Comparison of ENCODE assay signal across 15 cellular contexts in the genomic region with DNA sequence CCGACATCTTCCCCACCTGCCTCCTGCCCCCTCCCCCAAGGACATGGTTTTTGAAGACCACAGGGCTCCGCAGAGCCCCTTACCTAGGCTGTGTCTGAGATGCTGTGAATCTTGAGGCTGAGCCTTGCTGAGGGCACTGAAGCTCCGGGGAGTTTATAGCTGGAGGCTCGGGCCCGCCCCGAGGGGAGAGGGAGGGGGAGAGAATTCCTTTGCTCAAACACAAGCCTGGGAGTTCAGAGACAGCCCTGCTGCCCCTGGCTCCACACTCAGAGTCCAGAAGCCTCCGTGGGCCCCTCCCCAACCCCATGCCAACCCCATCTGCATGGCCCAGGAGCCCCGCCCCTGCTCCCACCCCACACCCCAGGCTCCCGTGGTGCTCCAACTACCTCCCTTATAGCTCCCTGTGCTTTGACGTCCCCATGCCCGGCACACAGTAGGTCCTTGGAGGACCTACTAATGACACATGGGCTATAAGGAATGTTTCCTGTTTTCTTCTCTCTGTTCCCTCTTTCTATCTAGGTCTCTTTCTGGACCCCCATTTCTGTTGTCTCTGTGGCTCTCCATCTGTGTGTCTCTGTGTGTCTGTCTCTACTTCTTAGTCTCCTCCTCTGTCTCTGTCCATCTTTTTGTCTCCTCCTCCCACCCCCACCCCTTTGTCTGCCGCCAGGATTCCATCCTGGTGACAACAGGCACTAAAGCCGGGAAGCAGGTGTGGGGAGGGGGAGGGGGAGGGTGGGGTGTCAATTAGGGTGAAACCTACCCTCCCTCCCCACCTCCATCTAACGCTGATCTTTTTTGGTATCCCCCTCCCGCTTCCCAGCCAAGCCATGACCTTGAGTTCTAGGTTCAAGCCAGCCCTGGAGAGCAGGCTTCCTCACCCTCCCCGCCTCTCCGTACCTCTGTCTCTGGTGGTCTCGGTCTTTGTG. TPM values are rescaled to one million over a fixed set of nuclear protein-coding genes. Genes with fewer than 3 reads are reported as not detected.
A peak's percentile ranks its signal among the peaks of the same experiment; 100 is the strongest.
DNase-seq lines count a peak whose midpoint lies in the region; ATAC-seq and TF ChIP-seq lines count a peak whose summit lies in the region.
"Had no signal": no experiment of that assay in that cellular context is flagged by ENCODE, and none has a peak within 500 bp of the region (broad histone marks: within the 10 kb centered on the region; RNA-seq: fewer than 3 reads in every experiment).

A gene with protein sequence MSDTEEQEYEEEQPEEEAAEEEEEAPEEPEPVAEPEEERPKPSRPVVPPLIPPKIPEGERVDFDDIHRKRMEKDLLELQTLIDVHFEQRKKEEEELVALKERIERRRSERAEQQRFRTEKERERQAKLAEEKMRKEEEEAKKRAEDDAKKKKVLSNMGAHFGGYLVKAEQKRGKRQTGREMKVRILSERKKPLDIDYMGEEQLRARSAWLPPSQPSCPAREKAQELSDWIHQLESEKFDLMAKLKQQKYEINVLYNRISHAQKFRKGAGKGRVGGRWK (minus strand): TSS at position 129 of the 926 bp plus-strand sequence. CDS start 2,049 bp downstream, outside the sequence.

- no peak for TF ChIP-seq CTCF in glutamatergic neuron (IDR thresholded peaks at IDR 0.05; ENCODE audit: partially characterized antibody, unreplicated experiment)
- TF ChIP-seq CTCF in nephron progenitor cell (IDR thresholded peaks at IDR 0.05) = no peak

- DNase-seq in ELF-1 (ENCODE audit: low read depth, low spot score) (peak; percentile 86), NCI-H82 treated with DMSO at 0.1 percent for 48 hours (lab: John Stamatoyannopoulos, UW; ENCODE audit: unreplicated experiment) (peak; percentile 14), glutamatergic neuron (no peak), nephron progenitor cell (peak; percentile 56)
- no peak for DNase-seq in activated naive CD4-positive, alpha-beta T cell treated with anti-CD3 and anti-CD28 coated beads, Interleukin-2, amount 50 U/mL, for 72 hours (ENCODE audit: low spot score in 2 of 2)
- DNase-seq in naive thymus-derived CD8-positive, alpha-beta T cell = no peak
- DNase-seq in stimulated activated CD8-positive, alpha-beta memory T cell treated with anti-CD3 and anti-CD28 coated beads, Interleukin-4, amount 100 ng/mL, for 48 hours = no peak
- DNase-seq: activated CD4-positive, alpha-beta T cell treated with anti-CD3 and anti-CD28 coated beads for 4 hours; colonic mucosa; NCI-H2107; stimulated activated CD4-positive, alpha-beta T cell treated with anti-CD3 and anti-CD28 coated beads, Interleukin-15, amount 100 ng/mL, for 24 hours had no signal

- peak within 1 kb of the TSS; percentile 20 for H3K4me3 Mint-ChIP-seq in glutamatergic neuron (ENCODE audit: unreplicated experiment)
- H3K4me3 Mint-ChIP-seq in nephron progenitor cell = peak within 1 kb of the TSS; percentile 62
- no peak within 1 kb of the TSS for H3K4me3 Mint-ChIP-seq in naive thymus-derived CD8-positive, alpha-beta T cell
- H3K4me3 Mint-ChIP-seq: stimulated activated memory B cell treated with anti-CD40 and anti-IgM and Interleukin-4, amounts not matched to agents 10 μg/mL and 1 μg/mL and 100 μg/mL, for 72 hours had no signal

- ATAC-seq in activated naive CD4-positive, alpha-beta T cell treated with anti-CD3 and anti-CD28 coated beads, Interleukin-2, amount 50 U/mL, for 72 hours = no peak
- no peak for ATAC-seq in naive thymus-derived CD8-positive, alpha-beta T cell
- no peak for ATAC-seq in GM18873 (IDR thresholded peaks at IDR 0.05; ENCODE audit: low FRiP score, unreplicated experiment)
- ATAC-seq: GM12878; stimulated activated memory B cell treated with anti-CD40 and anti-IgM and Interleukin-4, amounts not matched to agents 10 μg/mL and 1 μg/mL and 100 μg/mL, for 72 hours had no signal

- H3K36me3 Mint-ChIP-seq in glutamatergic neuron (ENCODE audit: unreplicated experiment) (peaks cover 5% of the 10 kb centered on the region), nephron progenitor cell (ENCODE audit: low read depth) (peaks cover 12% of the 10 kb centered on the region)
- H3K36me3 Mint-ChIP-seq in activated naive CD4-positive, alpha-beta T cell treated with anti-CD3 and anti-CD28 coated beads, Interleukin-2, amount 50 U/mL, for 72 hours = peaks cover 0 to 17% of the 10 kb centered on the region in 2 donors
- H3K36me3 Mint-ChIP-seq in naive thymus-derived CD8-positive, alpha-beta T cell = peaks cover 2 to 6% (median 3%) of the 10 kb centered on the region in 3 donors
- H3K36me3 Mint-ChIP-seq: stimulated activated memory B cell treated with anti-CD40 and anti-IgM and Interleukin-4, amounts not matched to agents 10 μg/mL and 1 μg/mL and 100 μg/mL, for 72 hours had no signal

- POLR2A ChIA-PET in naive thymus-derived CD8-positive, alpha-beta T cell (lab: Charles Lee) = no interaction called here

- H3K27ac Mint-ChIP-seq in glutamatergic neuron (ENCODE audit: unreplicated experiment) (peak within 1 kb of the TSS; percentile 73), nephron progenitor cell (no peak within 1 kb of the TSS)
- H3K27ac Mint-ChIP-seq in activated naive CD4-positive, alpha-beta T cell treated with anti-CD3 and anti-CD28 coated beads, Interleukin-2, amount 50 U/mL, for 72 hours = no peak within 1 kb of the TSS
- H3K27ac Mint-ChIP-seq in naive thymus-derived CD8-positive, alpha-beta T cell = no peak within 1 kb of the TSS
- H3K27ac Mint-ChIP-seq: stimulated activated memory B cell treated with anti-CD40 and anti-IgM and Interleukin-4, amounts not matched to agents 10 μg/mL and 1 μg/mL and 100 μg/mL, for 72 hours had no signal

- H3K4me1 Mint-ChIP-seq in glutamatergic neuron (ENCODE audit: low read depth, unreplicated experiment) = peaks cover 7% of the 10 kb centered on the region
- peaks cover 28% of the 10 kb centered on the region for H3K4me1 Mint-ChIP-seq in nephron progenitor cell
- H3K4me1 Mint-ChIP-seq in naive thymus-derived CD8-positive, alpha-beta T cell = peaks cover 28 to 34% (median 31%) of the 10 kb centered on the region in 4 donors

- H3K9me3 Mint-ChIP-seq in glutamatergic neuron (ENCODE audit: unreplicated experiment) (peaks cover 12% of the 10 kb centered on the region), nephron progenitor cell (peaks cover 14% of the 10 kb centered on the region)
- H3K9me3 Mint-ChIP-seq in activated naive CD4-positive, alpha-beta T cell treated with anti-CD3 and anti-CD28 coated beads, Interleukin-2, amount 50 U/mL, for 72 hours = peaks cover 18 to 19% of the 10 kb centered on the region in 2 donors
- peaks cover 0 to 27% (median 15%) of the 10 kb centered on the region in 9 donors for H3K9me3 Mint-ChIP-seq in naive thymus-derived CD8-positive, alpha-beta T cell

- H3K27me3 Mint-ChIP-seq in glutamatergic neuron (ENCODE audit: unreplicated experiment) = peaks cover 22% of the 10 kb centered on the region
- peaks cover 50% of the 10 kb centered on the region for H3K27me3 Mint-ChIP-seq in nephron progenitor cell (ENCODE audit: low read depth, poor library complexity)
- peaks cover 30 to 54% (median 40%) of the 10 kb centered on the region in 5 donors for H3K27me3 Mint-ChIP-seq in naive thymus-derived CD8-positive, alpha-beta T cell

RNA-seq across cellular contexts. Expression of the gene that starts here (rescaled TPM):
- total RNA-seq in glutamatergic neuron (ENCODE audit: unreplicated experiment) = 19.3 TPM
- 1 to 10 TPM in 1 of 2 donors, not detected in 1; 1.3 TPM for total RNA-seq in activated naive CD4-positive, alpha-beta T cell treated with anti-CD3 and anti-CD28 coated beads, Interleukin-2, amount 50 U/mL, for 72 hours
- total RNA-seq in naive thymus-derived CD8-positive, alpha-beta T cell = not detected
- not detected for polyA plus RNA-seq in naive thymus-derived CD8-positive, alpha-beta T cell
- total RNA-seq: glomerular endothelial cell had no signal

Comparison
In these comparisons a context has a peak if more than half of its experiments do, and no peak if none do; other contexts are left out.
1. DNase-seq: peak in ELF-1 (single experiment), NCI-H82 treated with DMSO at 0.1 percent for 48 hours (single experiment) and nephron progenitor cell (single experiment); none in glutamatergic neuron (single experiment), activated naive CD4-positive, alpha-beta T cell treated with anti-CD3 and anti-CD28 coated beads, Interleukin-2, amount 50 U/mL, for 72 hours (0 of 2), naive thymus-derived CD8-positive, alpha-beta T cell (0 of 10) and stimulated activated CD8-positive, alpha-beta memory T cell treated with anti-CD3 and anti-CD28 coated beads, Interleukin-4, amount 100 ng/mL, for 48 hours (single experiment).
2. H3K4me3 Mint-ChIP-seq: peak in glutamatergic neuron (single experiment) and nephron progenitor cell (single experiment); none in naive thymus-derived CD8-positive, alpha-beta T cell (0 of 10).